ENCODE assay signal across 8 cellular contexts in the genomic region with DNA sequence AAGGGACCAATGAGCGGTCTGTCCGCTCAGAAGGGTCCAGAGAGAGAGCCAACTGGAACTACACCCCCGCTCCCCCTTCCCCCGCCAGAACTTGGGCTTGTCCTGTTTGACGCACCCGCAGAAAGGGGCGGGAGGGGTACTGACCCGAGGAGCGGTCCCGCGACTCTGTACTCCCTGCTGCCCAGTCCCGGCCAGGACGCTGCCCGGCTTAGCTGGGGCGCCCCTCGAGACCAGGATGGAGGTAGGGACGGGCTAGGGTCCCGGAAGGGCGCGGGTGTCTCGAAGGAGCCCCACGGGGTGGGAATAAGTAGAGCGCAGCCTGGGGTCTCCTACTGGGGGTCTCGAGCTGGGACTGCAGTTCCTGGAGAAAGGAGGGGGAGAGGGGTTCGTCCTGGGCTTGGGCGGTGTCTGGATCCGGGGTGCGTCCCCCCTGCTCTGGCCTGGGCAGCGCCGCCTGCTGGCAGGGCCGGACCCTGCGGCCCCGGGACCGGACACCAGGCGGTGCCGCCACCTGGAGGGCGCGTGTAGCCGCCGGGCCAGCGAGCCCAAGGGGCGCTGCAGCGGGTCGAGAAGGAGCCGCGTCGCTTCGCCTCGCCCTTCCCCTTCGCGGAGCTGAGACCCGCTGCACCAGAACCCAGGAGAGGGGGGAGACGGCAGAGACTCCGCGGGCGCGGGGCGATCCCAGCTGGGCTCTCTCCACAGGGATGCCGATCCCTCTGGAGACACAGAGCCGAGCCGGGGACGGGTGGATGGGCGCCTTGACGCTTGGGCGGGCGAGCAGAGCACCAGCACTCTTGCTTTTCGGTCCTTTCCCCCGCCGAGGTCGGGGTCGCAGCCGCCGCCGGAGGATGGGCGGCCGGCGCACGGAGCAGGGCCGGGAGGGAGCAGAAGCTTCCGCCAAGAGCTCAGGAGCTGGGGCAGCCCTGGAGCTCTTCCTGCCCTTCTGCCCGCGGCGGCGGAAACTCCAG. TPM values are rescaled to one million over a fixed set of nuclear protein-coding genes. Genes with fewer than 3 reads are reported as not detected.
A peak's percentile ranks its signal among the peaks of the same experiment; 100 is the strongest.
DNase-seq lines count a peak whose midpoint lies in the region; ATAC-seq and TF ChIP-seq lines count a peak whose summit lies in the region.

No MANE protein-coding gene starts in this region.

- H3K4me1 Mint-ChIP-seq in activated naive CD4-positive, alpha-beta T cell treated with anti-CD3 and anti-CD28 coated beads, Interleukin-2, amount 50 U/mL, for 24 hours, result peaks cover 25% of the 10 kb centered on the region
- peaks cover 42% of the 10 kb centered on the region for H3K4me1 Mint-ChIP-seq in type B pancreatic cell (ENCODE audit: unreplicated experiment)

- ATAC-seq in GM21447 (IDR thresholded peaks at IDR 0.05; ENCODE audit: unreplicated experiment) (peak; percentile 66), Right ventricle myocardium inferior (peak; percentile 89)

- no peaks in the 10 kb centered on the region for H3K9me3 Mint-ChIP-seq in activated naive CD4-positive, alpha-beta T cell treated with anti-CD3 and anti-CD28 coated beads, Interleukin-2, amount 50 U/mL, for 24 hours
- H3K9me3 Mint-ChIP-seq in type B pancreatic cell, result no peaks in the 10 kb centered on the region

- H4K12ac ChIP-seq in trophoblast cell (ENCODE audit: low read depth, low read length), result peak overlapping the region; percentile 88

- H3K4me1 ChIP-seq in HUES6 (ENCODE audit: control insufficient read depth, insufficient read depth, low read length), result peaks cover 46% of the 10 kb centered on the region
- H3K4me1 ChIP-seq in SJCRH30, result peaks cover 4% of the 10 kb centered on the region; the same call in 1 of the 2 replicates
- H3K4me1 ChIP-seq in trophoblast cell (ENCODE audit: control insufficient read depth in 1 of 2, insufficient read depth in 2 of 2, low read length in 2 of 2), result peaks cover 18 to 22% of the 10 kb centered on the region in 2 experiments

- H3K79me2 ChIP-seq in trophoblast cell (ENCODE audit: control insufficient read depth, insufficient read depth, low read length, poor library complexity), result peaks cover 18% of the 10 kb centered on the region

- peak overlapping the region; percentile 61 for H3K4ac ChIP-seq in trophoblast cell (ENCODE audit: low read depth, low read length)

- WGBS in trophoblast cell (ENCODE audit: extremely low coverage, insufficient coverage, insufficient read length), result no CpG with 5 or more reads among the region's 84 CpGs

- H3K79me1 ChIP-seq in trophoblast cell (ENCODE audit: low read length), result peaks cover 33% of the 10 kb centered on the region

- H2BK12ac ChIP-seq in trophoblast cell (ENCODE audit: low read length), result peak overlapping the region; percentile 71

- H3K36me3 ChIP-seq in HUES6 (ENCODE audit: control insufficient read depth, insufficient read depth, low read length) (no peaks in the 10 kb centered on the region), SJCRH30 (no peaks in the 10 kb centered on the region), trophoblast cell (ENCODE audit: control insufficient read depth in 1 of 2, insufficient read depth in 2 of 2, low read length in 2 of 2) (no peaks in the 10 kb centered on the region)

- peak overlapping the region; percentile 60 for H3K9ac ChIP-seq in HUES6 (ENCODE audit: low read length)
- H3K9ac ChIP-seq in trophoblast cell (ENCODE audit: low read length), result peak overlapping the region; percentile 76

- H3K23ac ChIP-seq in trophoblast cell (ENCODE audit: low read length), result no peak overlapping the region

- H2AFZ ChIP-seq in trophoblast cell (ENCODE audit: insufficient read depth, low read length, poor library complexity), result peak overlapping the region; percentile 89

- H2AK5ac ChIP-seq in trophoblast cell (ENCODE audit: low read length), result peak overlapping the region; percentile 85

- H3K9me3 ChIP-seq in HUES6 (ENCODE audit: control insufficient read depth, insufficient read depth, low read depth, low read length) (no peaks in the 10 kb centered on the region), SJCRH30 (replicated peaks) (no peaks in the 10 kb centered on the region), trophoblast cell (ENCODE audit: insufficient read depth, low read depth, low read length) (no peaks in the 10 kb centered on the region)

- H3K4me2 ChIP-seq in trophoblast cell (ENCODE audit: low read length), result peak overlapping the region; percentile 80

- intact Hi-C loops in Right ventricle myocardium inferior (cut with DNase I), result no loop called here

- peak; percentile 100 for TF ChIP-seq CTCF in type B pancreatic cell (conservative IDR thresholded peaks at IDR 0.05)

- H2BK120ac ChIP-seq in trophoblast cell (ENCODE audit: insufficient read depth, low read length, poor library complexity), result peak overlapping the region; percentile 87

- H4K8ac ChIP-seq in trophoblast cell (ENCODE audit: low read depth, low read length), result peak overlapping the region; percentile 96

- DNase-seq in EH (ENCODE audit: low read depth) (peak; percentile 80), SJCRH30 (peak; percentile 80 to 85), Right ventricle myocardium inferior (ENCODE audit: missing footprints) (peak; percentile 93), trophoblast cell (peak; percentile 58 to 77), type B pancreatic cell (ENCODE audit: extremely low spot score, unreplicated experiment) (peak; percentile 90)

- peak overlapping the region; percentile 98 for H4K91ac ChIP-seq in trophoblast cell (ENCODE audit: low read depth, low read length)

- peak overlapping the region; percentile 98 for H3K18ac ChIP-seq in trophoblast cell (ENCODE audit: low read length)

- H3K4me3 Mint-ChIP-seq in activated naive CD4-positive, alpha-beta T cell treated with anti-CD3 and anti-CD28 coated beads, Interleukin-2, amount 50 U/mL, for 24 hours, result peak overlapping the region; percentile 82
- H3K4me3 Mint-ChIP-seq in type B pancreatic cell, result peak overlapping the region; percentile 98

- H2BK5ac ChIP-seq in trophoblast cell (ENCODE audit: low read depth, low read length, poor library complexity), result peak overlapping the region; percentile 84

- H3K27me3 Mint-ChIP-seq in activated naive CD4-positive, alpha-beta T cell treated with anti-CD3 and anti-CD28 coated beads, Interleukin-2, amount 50 U/mL, for 24 hours, result peaks cover 3% of the 10 kb centered on the region
- H3K27me3 Mint-ChIP-seq in type B pancreatic cell, result no peaks in the 10 kb centered on the region

- no peak overlapping the region; the same call in 1 of the 2 replicates for H3K27ac ChIP-seq in HUES6 (ENCODE audit: low read depth, low read length)
- H3K27ac ChIP-seq in SJCRH30, result peak overlapping the region; percentile 27; the same call in 1 of the 2 replicates
- peak overlapping the region; percentile 85 for H3K27ac ChIP-seq in trophoblast cell (ENCODE audit: low read depth, low read length)

- H3K14ac ChIP-seq in trophoblast cell (ENCODE audit: low read length), result peak overlapping the region; percentile 97

- peaks cover 54% of the 10 kb centered on the region for H3K27me3 ChIP-seq in HUES6 (ENCODE audit: control insufficient read depth, insufficient read depth, low read length)
- no peaks in the 10 kb centered on the region; the same call in 1 of the 2 replicates for H3K27me3 ChIP-seq in SJCRH30
- H3K27me3 ChIP-seq in trophoblast cell (ENCODE audit: insufficient read depth, low read length), result no peaks in the 10 kb centered on the region

- peak overlapping the region; percentile 82 for H3K4me3 ChIP-seq in HUES6 (ENCODE audit: low read depth, low read length)
- peak overlapping the region; percentile 67 for H3K4me3 ChIP-seq in SJCRH30
- H3K4me3 ChIP-seq in trophoblast cell (ENCODE audit: low read depth, low read length), result peak overlapping the region; percentile 67

- no peaks in the 10 kb centered on the region for H3K36me3 Mint-ChIP-seq in activated naive CD4-positive, alpha-beta T cell treated with anti-CD3 and anti-CD28 coated beads, Interleukin-2, amount 50 U/mL, for 24 hours
- no peaks in the 10 kb centered on the region for H3K36me3 Mint-ChIP-seq in type B pancreatic cell

- no peak overlapping the region for H3K27ac Mint-ChIP-seq in activated naive CD4-positive, alpha-beta T cell treated with anti-CD3 and anti-CD28 coated beads, Interleukin-2, amount 50 U/mL, for 24 hours
- peak overlapping the region; percentile 94 for H3K27ac Mint-ChIP-seq in type B pancreatic cell

RNA-seq across cellular contexts. Expression of a gene that starts 3.7 kb away (rescaled TPM):
- 9.7 and 11.9 TPM in 2 replicates for total RNA-seq in SJCRH30 (2014; rRNA removed; shearing (Covaris generic))
- 6.0 TPM for total RNA-seq in Right ventricle myocardium inferior
- polyA plus RNA-seq in trophoblast cell (2013), result 36.8 and 42.6 TPM in 2 replicates
- 56.3 and 57.0 TPM in 2 replicates for total RNA-seq in type B pancreatic cell (ENCODE audit: low replicate concordance)

RNA-seq across cellular contexts. Expression of a gene that starts 25.7 kb away (rescaled TPM):
- 16.1 and 18.7 TPM in 2 replicates for total RNA-seq in SJCRH30 (2014; rRNA removed; shearing (Covaris generic))
- total RNA-seq in Right ventricle myocardium inferior (55.6 TPM), type B pancreatic cell (ENCODE audit: low replicate concordance) (40.5 and 54.4 TPM in 2 replicates)
- 20.9 and 22.1 TPM in 2 replicates for polyA plus RNA-seq in trophoblast cell (2013)

RNA-seq across cellular contexts. Expression of a gene that starts 37.4 kb away (rescaled TPM):
- total RNA-seq in SJCRH30 (2014; rRNA removed; shearing (Covaris generic)), result 153 and 167 TPM in 2 replicates
- 37.2 TPM for total RNA-seq in Right ventricle myocardium inferior
- 67.7 and 72.6 TPM in 2 replicates for polyA plus RNA-seq in trophoblast cell (2013)
- total RNA-seq in type B pancreatic cell (ENCODE audit: low replicate concordance), result 95.3 and 104 TPM in 2 replicates

RNA-seq across cellular contexts. Expression of a gene that starts 51.1 kb away (rescaled TPM):
- 0.10 and 0.43 TPM in 2 replicates for total RNA-seq in SJCRH30 (2014; rRNA removed; shearing (Covaris generic))
- total RNA-seq in Right ventricle myocardium inferior, result 0.41 TPM
- 1.3 and 1.7 TPM in 2 replicates for polyA plus RNA-seq in trophoblast cell (2013)
- total RNA-seq in type B pancreatic cell (ENCODE audit: low replicate concordance), result 3.2 and 6.9 TPM in 2 replicates
